In genomic region chr19:16828990-16829821, GRCh38 we compare ENCODE assay signal across 8 cellular contexts. TPM values are rescaled to one million over a fixed set of nuclear protein-coding genes. Genes with fewer than 3 reads are reported as not detected.
DNase-seq lines count a peak whose midpoint lies in the region; ATAC-seq and TF ChIP-seq lines count a peak whose summit lies in the region.

TSS of gene SIN3B (plus strand) at chr19:16829398. CDS start at chr19:16829421, 23 bp downstream.

- H3K27ac ChIP-seq in BLaER1 = peak within 1 kb of the TSS; percentile 77
- H3K27ac ChIP-seq in SU-DHL-6 (ENCODE audit: low read depth, low read length) = no peak within 1 kb of the TSS
- H3K27ac ChIP-seq in substantia nigra (ENCODE audit: low read depth, low read length, poor library complexity, severe bottlenecking) = peak within 1 kb of the TSS; percentile 75

- H3K36me3 Mint-ChIP-seq in activated naive CD8-positive, alpha-beta T cell = peaks cover 4% of the 10 kb centered on the region

- H3K27me3 Mint-ChIP-seq in activated naive CD8-positive, alpha-beta T cell = peaks cover 14% of the 10 kb centered on the region

- peak within 1 kb of the TSS; percentile 85 for H3K27ac Mint-ChIP-seq in activated naive CD8-positive, alpha-beta T cell

- H3K4me1 Mint-ChIP-seq in activated naive CD8-positive, alpha-beta T cell (ENCODE audit: low read depth) = peaks cover 37% of the 10 kb centered on the region

- H3K9me2 ChIP-seq in SU-DHL-6 (replicated peaks; ENCODE audit: insufficient read depth, low read length) = no peaks in the 10 kb centered on the region

- peaks cover 47% of the 10 kb centered on the region for H3K4me1 ChIP-seq in BLaER1

- peak; percentile 51 for ATAC-seq in GM21381 (IDR thresholded peaks at IDR 0.05; ENCODE audit: unreplicated experiment)

- peak within 1 kb of the TSS; percentile 90 for H3K9ac ChIP-seq in BLaER1
- H3K9ac ChIP-seq in SU-DHL-6 (ENCODE audit: low read length) = peak within 1 kb of the TSS; percentile 78

- H3K4me3 ChIP-seq in BLaER1 = peak within 1 kb of the TSS; percentile 91
- peak within 1 kb of the TSS; percentile 90 for H3K4me3 ChIP-seq in SU-DHL-6 (ENCODE audit: insufficient read depth, low read length, poor library complexity, severe bottlenecking)

- H3K36me3 ChIP-seq in BLaER1 (peaks cover 39% of the 10 kb centered on the region), SU-DHL-6 (ENCODE audit: low read length) (no peaks in the 10 kb centered on the region)

- H2AFZ ChIP-seq in SU-DHL-6 (ENCODE audit: low read depth, low read length, severe bottlenecking) = peak within 1 kb of the TSS; percentile 92

- H3K27me3 ChIP-seq in BLaER1 = no peaks in the 10 kb centered on the region
- no peaks in the 10 kb centered on the region for H3K27me3 ChIP-seq in SU-DHL-6 (ENCODE audit: low read length)

- H4K20me1 ChIP-seq in BLaER1 (peaks cover 22% of the 10 kb centered on the region), SU-DHL-6 (ENCODE audit: low read depth, low read length) (no peaks in the 10 kb centered on the region)

- DNase-seq in NAMALWA (ENCODE audit: low spot score) (peak; percentile 95), glomerular endothelial cell (ENCODE audit: extremely low read depth, low read depth, low spot score) (no peak), occipital lobe (lab: John Stamatoyannopoulos, UW) (peak; percentile 84), substantia nigra (lab: John Stamatoyannopoulos, UW) (peak in 48 of 49 donors; percentile 21 to 91 (median 76))

- no peaks in the 10 kb centered on the region for H3K9me3 ChIP-seq in BLaER1
- no peaks in the 10 kb centered on the region for H3K9me3 ChIP-seq in SU-DHL-6 (ENCODE audit: insufficient read depth, low read length)

- 0 out of 2 replicates have a peak, but pooled peaks cover 9% of the 10 kb centered on the region for H3K79me2 ChIP-seq in SU-DHL-6 (ENCODE audit: insufficient read depth, low read length)

- H3K4me2 ChIP-seq in BLaER1 = peak within 1 kb of the TSS; percentile 97
- H3K4me2 ChIP-seq in SU-DHL-6 (ENCODE audit: low read depth, low read length, poor library complexity, severe bottlenecking) = peak within 1 kb of the TSS; percentile 72

- H3K9me3 Mint-ChIP-seq in activated naive CD8-positive, alpha-beta T cell (ENCODE audit: low read depth) = no peaks in the 10 kb centered on the region

- TF ChIP-seq CTCF in SU-DHL-6 (IDR thresholded peaks at IDR 0.05; ENCODE audit: insufficient read depth, low read length, poor library complexity, severe bottlenecking) = no peak

- peak within 1 kb of the TSS; percentile 85 for H3K4me3 Mint-ChIP-seq in activated naive CD8-positive, alpha-beta T cell

- no peaks in the 10 kb centered on the region for H3F3A ChIP-seq in SU-DHL-6 (ENCODE audit: insufficient read depth)

RNA-seq across cellular contexts. Expression of gene SIN3B, which starts in this region (rescaled TPM):
- total RNA-seq in glomerular endothelial cell (45.9 and 76.2 TPM in 2 replicates), occipital lobe (32.9 TPM)
